Comparison of ENCODE assay signal across 1 cellular context in the genomic region with DNA sequence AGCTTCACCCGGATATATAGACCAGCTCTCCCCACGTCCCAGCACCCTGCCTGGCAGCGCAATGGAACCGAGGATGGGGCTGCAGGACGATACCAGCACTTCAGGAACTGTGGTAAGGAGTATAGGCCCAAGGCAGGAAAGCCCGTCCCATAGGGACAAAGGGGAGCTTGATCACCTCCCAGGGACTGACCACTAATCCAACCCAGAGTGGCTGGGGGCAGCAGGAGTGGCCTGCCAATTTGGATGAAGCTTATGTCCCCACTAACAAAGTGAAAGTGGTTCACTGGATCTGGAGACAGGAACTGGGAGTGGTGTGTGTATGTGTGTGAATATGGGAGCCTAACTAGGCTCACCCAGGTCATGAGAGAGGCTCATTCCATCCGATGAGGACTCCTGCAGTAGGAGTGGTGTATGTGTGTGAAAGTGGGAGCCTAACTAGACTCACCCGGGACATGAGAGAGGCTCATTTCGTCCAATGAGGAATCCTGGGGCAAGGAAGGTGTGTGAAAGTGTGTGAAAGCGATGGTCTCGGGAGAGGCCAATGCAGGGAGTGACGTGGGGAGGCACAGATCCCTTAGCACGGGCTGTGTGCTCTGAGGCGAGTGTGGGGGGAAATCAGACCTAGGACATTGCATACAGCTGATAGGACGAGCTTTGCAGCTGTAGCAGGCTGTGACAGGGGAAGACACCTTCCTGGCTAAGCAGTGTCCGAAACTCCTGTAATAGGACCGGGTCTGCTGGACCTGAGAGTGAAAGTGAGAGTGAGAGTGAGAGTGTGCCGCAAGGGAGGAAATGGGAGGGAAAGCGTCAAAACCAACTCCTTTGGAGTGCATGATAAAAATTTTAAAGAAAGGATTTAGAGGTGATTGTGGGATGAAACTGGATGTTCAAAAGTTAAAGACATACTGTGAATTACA.
TF ChIP-seq lines count a peak whose summit lies in the region.

No MANE protein-coding gene starts in this region.

TF ChIP-seq in HepG2, 621 proteins besides CTCF, POLR2A, EP300 and RAD21 (continued from another document and continues in another):
- TF ChIP-seq, protein P1, sequence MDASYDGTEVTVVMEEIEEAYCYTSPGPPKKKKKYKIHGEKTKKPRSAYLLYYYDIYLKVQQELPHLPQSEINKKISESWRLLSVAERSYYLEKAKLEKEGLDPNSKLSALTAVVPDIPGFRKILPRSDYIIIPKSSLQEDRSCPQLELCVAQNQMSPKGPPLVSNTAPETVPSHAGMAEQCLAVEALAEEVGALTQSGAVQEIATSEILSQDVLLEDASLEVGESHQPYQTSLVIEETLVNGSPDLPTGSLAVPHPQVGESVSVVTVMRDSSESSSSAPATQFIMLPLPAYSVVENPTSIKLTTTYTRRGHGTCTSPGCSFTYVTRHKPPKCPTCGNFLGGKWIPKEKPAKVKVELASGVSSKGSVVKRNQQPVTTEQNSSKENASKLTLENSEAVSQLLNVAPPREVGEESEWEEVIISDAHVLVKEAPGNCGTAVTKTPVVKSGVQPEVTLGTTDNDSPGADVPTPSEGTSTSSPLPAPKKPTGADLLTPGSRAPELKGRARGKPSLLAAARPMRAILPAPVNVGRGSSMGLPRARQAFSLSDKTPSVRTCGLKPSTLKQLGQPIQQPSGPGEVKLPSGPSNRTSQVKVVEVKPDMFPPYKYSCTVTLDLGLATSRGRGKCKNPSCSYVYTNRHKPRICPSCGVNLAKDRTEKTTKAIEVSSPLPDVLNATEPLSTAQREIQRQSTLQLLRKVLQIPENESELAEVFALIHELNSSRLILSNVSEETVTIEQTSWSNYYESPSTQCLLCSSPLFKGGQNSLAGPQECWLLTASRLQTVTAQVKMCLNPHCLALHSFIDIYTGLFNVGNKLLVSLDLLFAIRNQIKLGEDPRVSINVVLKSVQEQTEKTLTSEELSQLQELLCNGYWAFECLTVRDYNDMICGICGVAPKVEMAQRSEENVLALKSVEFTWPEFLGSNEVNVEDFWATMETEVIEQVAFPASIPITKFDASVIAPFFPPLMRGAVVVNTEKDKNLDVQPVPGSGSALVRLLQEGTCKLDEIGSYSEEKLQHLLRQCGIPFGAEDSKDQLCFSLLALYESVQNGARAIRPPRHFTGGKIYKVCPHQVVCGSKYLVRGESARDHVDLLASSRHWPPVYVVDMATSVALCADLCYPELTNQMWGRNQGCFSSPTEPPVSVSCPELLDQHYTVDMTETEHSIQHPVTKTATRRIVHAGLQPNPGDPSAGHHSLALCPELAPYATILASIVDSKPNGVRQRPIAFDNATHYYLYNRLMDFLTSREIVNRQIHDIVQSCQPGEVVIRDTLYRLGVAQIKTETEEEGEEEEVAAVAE (CRISPR knock-in tag; IDR thresholded peaks at IDR 0.05; ENCODE audit: borderline replicate concordance): peak; percentile 44; the same call in 1 of the 2 replicates
- no peak for TF ChIP-seq NFE2L1 (CRISPR knock-in tag; IDR thresholded peaks at IDR 0.05; ENCODE audit: borderline replicate concordance)
- TF ChIP-seq, protein P2, sequence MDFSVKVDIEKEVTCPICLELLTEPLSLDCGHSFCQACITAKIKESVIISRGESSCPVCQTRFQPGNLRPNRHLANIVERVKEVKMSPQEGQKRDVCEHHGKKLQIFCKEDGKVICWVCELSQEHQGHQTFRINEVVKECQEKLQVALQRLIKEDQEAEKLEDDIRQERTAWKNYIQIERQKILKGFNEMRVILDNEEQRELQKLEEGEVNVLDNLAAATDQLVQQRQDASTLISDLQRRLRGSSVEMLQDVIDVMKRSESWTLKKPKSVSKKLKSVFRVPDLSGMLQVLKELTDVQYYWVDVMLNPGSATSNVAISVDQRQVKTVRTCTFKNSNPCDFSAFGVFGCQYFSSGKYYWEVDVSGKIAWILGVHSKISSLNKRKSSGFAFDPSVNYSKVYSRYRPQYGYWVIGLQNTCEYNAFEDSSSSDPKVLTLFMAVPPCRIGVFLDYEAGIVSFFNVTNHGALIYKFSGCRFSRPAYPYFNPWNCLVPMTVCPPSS (IDR thresholded peaks at IDR 0.05): no peak
- 0 out of 2 replicates have a peak, but pooled peaks have one; percentile 24 for TF ChIP-seq ZNF607 (CRISPR knock-in tag; IDR thresholded peaks at IDR 0.05; ENCODE audit: borderline replicate concordance)
- peak; percentile 43; the same call in 1 of the 2 replicates for TF ChIP-seq ZNF501 (CRISPR knock-in tag; IDR thresholded peaks at IDR 0.05)
- no peak for TF ChIP-seq KLF15 (CRISPR knock-in tag; IDR thresholded peaks at IDR 0.05; ENCODE audit: borderline replicate concordance)
- TF ChIP-seq YEATS4 (CRISPR knock-in tag; IDR thresholded peaks at IDR 0.05; ENCODE audit: borderline replicate concordance): no peak
- TF ChIP-seq ZMYM3 (CRISPR knock-in tag; IDR thresholded peaks at IDR 0.05): 0 out of 2 replicates have a peak, but pooled peaks have one; percentile 16
- 0 out of 2 replicates have a peak, but pooled peaks have one; percentile 52 for TF ChIP-seq SRY (CRISPR knock-in tag; IDR thresholded peaks at IDR 0.05)
- TF ChIP-seq, protein P3, sequence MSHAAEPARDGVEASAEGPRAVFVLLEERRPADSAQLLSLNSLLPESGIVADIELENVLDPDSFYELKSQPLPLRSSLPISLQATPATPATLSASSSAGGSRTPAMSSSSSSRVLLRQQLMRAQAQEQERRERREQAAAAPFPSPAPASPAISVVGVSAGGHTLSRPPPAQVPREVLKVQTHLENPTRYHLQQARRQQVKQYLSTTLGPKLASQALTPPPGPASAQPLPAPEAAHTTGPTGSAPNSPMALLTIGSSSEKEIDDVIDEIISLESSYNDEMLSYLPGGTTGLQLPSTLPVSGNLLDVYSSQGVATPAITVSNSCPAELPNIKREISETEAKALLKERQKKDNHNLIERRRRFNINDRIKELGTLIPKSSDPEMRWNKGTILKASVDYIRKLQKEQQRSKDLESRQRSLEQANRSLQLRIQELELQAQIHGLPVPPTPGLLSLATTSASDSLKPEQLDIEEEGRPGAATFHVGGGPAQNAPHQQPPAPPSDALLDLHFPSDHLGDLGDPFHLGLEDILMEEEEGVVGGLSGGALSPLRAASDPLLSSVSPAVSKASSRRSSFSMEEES (CRISPR knock-in tag; IDR thresholded peaks at IDR 0.05): no peak
- 0 out of 2 replicates have a peak, but pooled peaks have one; percentile 31 for TF ChIP-seq CAMTA2 (CRISPR knock-in tag; IDR thresholded peaks at IDR 0.05; ENCODE audit: borderline replicate concordance)
- no peak for TF ChIP-seq HHEX (CRISPR knock-in tag; IDR thresholded peaks at IDR 0.05)
- no peak for TF ChIP-seq RBFOX2 (IDR thresholded peaks at IDR 0.05; ENCODE audit: low read depth, low read length)
- peak; percentile 30; the same call in 1 of the 2 replicates for TF ChIP-seq KMT2B (CRISPR knock-in tag; IDR thresholded peaks at IDR 0.05)
- no peak for TF ChIP-seq FOXA1 (IDR thresholded peaks at IDR 0.05)
- TF ChIP-seq FOXA1 (CRISPR knock-in tag; IDR thresholded peaks at IDR 0.05): no peak
- TF ChIP-seq HOXA3 (CRISPR knock-in tag; IDR thresholded peaks at IDR 0.05): no peak
- TF ChIP-seq MBNL3 (CRISPR knock-in tag; conservative IDR thresholded peaks at IDR 0.05): no peak
- TF ChIP-seq ARNT (IDR thresholded peaks at IDR 0.05): no peak
- peak; percentile 43; the same call in 1 of the 2 replicates for TF ChIP-seq GZF1 (CRISPR knock-in tag; IDR thresholded peaks at IDR 0.05)
- TF ChIP-seq MATR3 (CRISPR knock-in tag; IDR thresholded peaks at IDR 0.05): no peak
- TF ChIP-seq, protein P4, sequence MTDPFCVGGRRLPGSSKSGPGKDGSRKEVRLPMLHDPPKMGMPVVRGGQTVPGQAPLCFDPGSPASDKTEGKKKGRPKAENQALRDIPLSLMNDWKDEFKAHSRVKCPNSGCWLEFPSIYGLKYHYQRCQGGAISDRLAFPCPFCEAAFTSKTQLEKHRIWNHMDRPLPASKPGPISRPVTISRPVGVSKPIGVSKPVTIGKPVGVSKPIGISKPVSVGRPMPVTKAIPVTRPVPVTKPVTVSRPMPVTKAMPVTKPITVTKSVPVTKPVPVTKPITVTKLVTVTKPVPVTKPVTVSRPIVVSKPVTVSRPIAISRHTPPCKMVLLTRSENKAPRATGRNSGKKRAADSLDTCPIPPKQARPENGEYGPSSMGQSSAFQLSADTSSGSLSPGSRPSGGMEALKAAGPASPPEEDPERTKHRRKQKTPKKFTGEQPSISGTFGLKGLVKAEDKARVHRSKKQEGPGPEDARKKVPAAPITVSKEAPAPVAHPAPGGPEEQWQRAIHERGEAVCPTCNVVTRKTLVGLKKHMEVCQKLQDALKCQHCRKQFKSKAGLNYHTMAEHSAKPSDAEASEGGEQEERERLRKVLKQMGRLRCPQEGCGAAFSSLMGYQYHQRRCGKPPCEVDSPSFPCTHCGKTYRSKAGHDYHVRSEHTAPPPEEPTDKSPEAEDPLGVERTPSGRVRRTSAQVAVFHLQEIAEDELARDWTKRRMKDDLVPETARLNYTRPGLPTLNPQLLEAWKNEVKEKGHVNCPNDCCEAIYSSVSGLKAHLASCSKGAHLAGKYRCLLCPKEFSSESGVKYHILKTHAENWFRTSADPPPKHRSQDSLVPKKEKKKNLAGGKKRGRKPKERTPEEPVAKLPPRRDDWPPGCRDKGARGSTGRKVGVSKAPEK (CRISPR knock-in tag; IDR thresholded peaks at IDR 0.05; ENCODE audit: borderline replicate concordance): peak; percentile 56; the same call in 1 of the 2 replicates
- 0 out of 2 replicates have a peak, but pooled peaks have one; percentile 14 for TF ChIP-seq ZNF891 (CRISPR knock-in tag; IDR thresholded peaks at IDR 0.05)
- TF ChIP-seq, protein P5, sequence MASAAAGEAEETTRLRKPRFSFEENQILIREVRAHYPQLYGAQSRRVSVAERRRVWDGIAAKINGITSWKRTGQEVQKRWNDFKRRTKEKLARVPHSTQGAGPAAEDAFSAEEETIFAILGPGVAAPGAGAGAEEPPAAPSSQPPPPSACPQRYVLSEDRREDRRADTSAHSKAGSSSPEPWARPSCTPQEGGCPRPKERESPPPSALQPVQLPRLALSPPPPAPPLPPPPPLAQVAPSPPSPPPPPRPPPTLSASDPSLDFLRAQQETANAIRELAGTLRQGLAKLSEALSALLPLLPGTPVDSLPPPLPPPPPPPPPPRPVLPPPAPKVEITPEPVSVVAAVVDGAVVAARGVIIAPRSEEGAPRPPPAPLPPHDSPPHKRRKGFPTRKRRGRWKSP (CRISPR knock-in tag; IDR thresholded peaks at IDR 0.05): no peak
- TF ChIP-seq ZNF335 (CRISPR knock-in tag; IDR thresholded peaks at IDR 0.05): no peak
- TF ChIP-seq ZFP36L1 (CRISPR knock-in tag; IDR thresholded peaks at IDR 0.05): no peak
- no peak for TF ChIP-seq MYC (CRISPR knock-in tag; IDR thresholded peaks at IDR 0.05; ENCODE audit: borderline replicate concordance)
- TF ChIP-seq ELF1 (CRISPR knock-in tag; IDR thresholded peaks at IDR 0.05): 0 out of 2 replicates have a peak, but pooled peaks have one; percentile 28
- TF ChIP-seq, protein P6, sequence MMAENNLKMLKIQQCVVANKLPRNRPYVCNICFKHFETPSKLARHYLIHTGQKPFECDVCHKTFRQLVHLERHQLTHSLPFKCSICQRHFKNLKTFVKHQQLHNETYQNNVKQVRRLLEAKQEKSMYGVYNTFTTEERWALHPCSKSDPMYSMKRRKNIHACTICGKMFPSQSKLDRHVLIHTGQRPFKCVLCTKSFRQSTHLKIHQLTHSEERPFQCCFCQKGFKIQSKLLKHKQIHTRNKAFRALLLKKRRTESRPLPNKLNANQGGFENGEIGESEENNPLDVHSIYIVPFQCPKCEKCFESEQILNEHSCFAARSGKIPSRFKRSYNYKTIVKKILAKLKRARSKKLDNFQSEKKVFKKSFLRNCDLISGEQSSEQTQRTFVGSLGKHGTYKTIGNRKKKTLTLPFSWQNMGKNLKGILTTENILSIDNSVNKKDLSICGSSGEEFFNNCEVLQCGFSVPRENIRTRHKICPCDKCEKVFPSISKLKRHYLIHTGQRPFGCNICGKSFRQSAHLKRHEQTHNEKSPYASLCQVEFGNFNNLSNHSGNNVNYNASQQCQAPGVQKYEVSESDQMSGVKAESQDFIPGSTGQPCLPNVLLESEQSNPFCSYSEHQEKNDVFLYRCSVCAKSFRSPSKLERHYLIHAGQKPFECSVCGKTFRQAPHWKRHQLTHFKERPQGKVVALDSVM (CRISPR knock-in tag; IDR thresholded peaks at IDR 0.05): no peak
- no peak for TF ChIP-seq SETDB1 (CRISPR knock-in tag; IDR thresholded peaks at IDR 0.05; ENCODE audit: borderline replicate concordance)
- TF ChIP-seq PCBP1 (IDR thresholded peaks at IDR 0.05; ENCODE audit: borderline replicate concordance, low read depth, low read length): no peak
- TF ChIP-seq, protein P7, sequence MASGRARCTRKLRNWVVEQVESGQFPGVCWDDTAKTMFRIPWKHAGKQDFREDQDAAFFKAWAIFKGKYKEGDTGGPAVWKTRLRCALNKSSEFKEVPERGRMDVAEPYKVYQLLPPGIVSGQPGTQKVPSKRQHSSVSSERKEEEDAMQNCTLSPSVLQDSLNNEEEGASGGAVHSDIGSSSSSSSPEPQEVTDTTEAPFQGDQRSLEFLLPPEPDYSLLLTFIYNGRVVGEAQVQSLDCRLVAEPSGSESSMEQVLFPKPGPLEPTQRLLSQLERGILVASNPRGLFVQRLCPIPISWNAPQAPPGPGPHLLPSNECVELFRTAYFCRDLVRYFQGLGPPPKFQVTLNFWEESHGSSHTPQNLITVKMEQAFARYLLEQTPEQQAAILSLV (CRISPR knock-in tag; IDR thresholded peaks at IDR 0.05; ENCODE audit: borderline replicate concordance): no peak
- no peak for TF ChIP-seq DNMT3B (CRISPR knock-in tag; conservative IDR thresholded peaks at IDR 0.05)
- no peak for TF ChIP-seq CC2D1A (CRISPR knock-in tag; IDR thresholded peaks at IDR 0.05)
- no peak for TF ChIP-seq ZNF775 (CRISPR knock-in tag; IDR thresholded peaks at IDR 0.05; ENCODE audit: borderline replicate concordance)
- no peak for TF ChIP-seq NCOA2 (CRISPR knock-in tag; IDR thresholded peaks at IDR 0.05)
- TF ChIP-seq, protein P8, sequence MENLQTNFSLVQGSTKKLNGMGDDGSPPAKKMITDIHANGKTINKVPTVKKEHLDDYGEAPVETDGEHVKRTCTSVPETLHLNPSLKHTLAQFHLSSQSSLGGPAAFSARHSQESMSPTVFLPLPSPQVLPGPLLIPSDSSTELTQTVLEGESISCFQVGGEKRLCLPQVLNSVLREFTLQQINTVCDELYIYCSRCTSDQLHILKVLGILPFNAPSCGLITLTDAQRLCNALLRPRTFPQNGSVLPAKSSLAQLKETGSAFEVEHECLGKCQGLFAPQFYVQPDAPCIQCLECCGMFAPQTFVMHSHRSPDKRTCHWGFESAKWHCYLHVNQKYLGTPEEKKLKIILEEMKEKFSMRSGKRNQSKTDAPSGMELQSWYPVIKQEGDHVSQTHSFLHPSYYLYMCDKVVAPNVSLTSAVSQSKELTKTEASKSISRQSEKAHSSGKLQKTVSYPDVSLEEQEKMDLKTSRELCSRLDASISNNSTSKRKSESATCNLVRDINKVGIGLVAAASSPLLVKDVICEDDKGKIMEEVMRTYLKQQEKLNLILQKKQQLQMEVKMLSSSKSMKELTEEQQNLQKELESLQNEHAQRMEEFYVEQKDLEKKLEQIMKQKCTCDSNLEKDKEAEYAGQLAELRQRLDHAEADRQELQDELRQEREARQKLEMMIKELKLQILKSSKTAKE (CRISPR knock-in tag; IDR thresholded peaks at IDR 0.05; ENCODE audit: borderline replicate concordance): no peak
- TF ChIP-seq NFYC (CRISPR knock-in tag; IDR thresholded peaks at IDR 0.05): no peak
- no peak for TF ChIP-seq ZNF615 (CRISPR knock-in tag; IDR thresholded peaks at IDR 0.05; ENCODE audit: borderline replicate concordance)
- peak; percentile 30; the same call in 1 of the 2 replicates for TF ChIP-seq ELF3 (CRISPR knock-in tag; IDR thresholded peaks at IDR 0.05)
- TF ChIP-seq TBX3 (IDR thresholded peaks at IDR 0.05; ENCODE audit: borderline replicate concordance): no peak
- no peak for TF ChIP-seq KDM4B (CRISPR knock-in tag; IDR thresholded peaks at IDR 0.05)
- 0 out of 2 replicates have a peak, but pooled peaks have one; percentile 24 for TF ChIP-seq KMT2A (CRISPR knock-in tag; IDR thresholded peaks at IDR 0.05)
- 0 out of 2 replicates have a peak, but pooled peaks have one; percentile 49 for TF ChIP-seq JUN (CRISPR knock-in tag; IDR thresholded peaks at IDR 0.05)
- TF ChIP-seq ZNF354B (CRISPR knock-in tag; IDR thresholded peaks at IDR 0.05): no peak
- TF ChIP-seq RXRA (CRISPR knock-in tag; IDR thresholded peaks at IDR 0.05): 0 out of 2 replicates have a peak, but pooled peaks have one; percentile 15
